1 cellular context compared by ENCODE assay signal in genomic region chr5:140114341-140115185, GRCh38.
TF ChIP-seq lines count a peak whose summit lies in the region.

No MANE protein-coding gene starts in this region.

TF ChIP-seq in IMR-90, 13 proteins besides CTCF, POLR2A, EP300 and RAD21 (continued from another document):
- TF ChIP-seq MAFK (IDR thresholded peaks at IDR 0.05; ENCODE audit: low read depth, low read length) (no peak), BHLHE40 (IDR thresholded peaks at IDR 0.05; ENCODE audit: low read depth, low read length) (no peak), MAZ (IDR thresholded peaks at IDR 0.05; ENCODE audit: borderline replicate concordance, low read depth, low read length) (no peak), USF2 (IDR thresholded peaks at IDR 0.05; ENCODE audit: low read depth, low read length) (no peak), SMC3 (IDR thresholded peaks at IDR 0.05; ENCODE audit: low read depth, low read length) (no peak), RCOR1 (IDR thresholded peaks at IDR 0.05; ENCODE audit: insufficient replicate concordance, low read length) (no peak), NFE2L2 (IDR thresholded peaks at IDR 0.05; ENCODE audit: low read depth, low read length) (no peak), CHD1 (IDR thresholded peaks at IDR 0.05; ENCODE audit: low read depth, low read length) (no peak), MXI1 (IDR thresholded peaks at IDR 0.05; ENCODE audit: borderline replicate concordance, low read depth, low read length) (no peak), CEBPB (IDR thresholded peaks at IDR 0.05; ENCODE audit: low read depth, low read length) (no peak), FOS (IDR thresholded peaks at IDR 0.05; ENCODE audit: low read depth, low read length) (no peak)
